Comparison of ENCODE assay signal across 15 cellular contexts in the genomic region with DNA sequence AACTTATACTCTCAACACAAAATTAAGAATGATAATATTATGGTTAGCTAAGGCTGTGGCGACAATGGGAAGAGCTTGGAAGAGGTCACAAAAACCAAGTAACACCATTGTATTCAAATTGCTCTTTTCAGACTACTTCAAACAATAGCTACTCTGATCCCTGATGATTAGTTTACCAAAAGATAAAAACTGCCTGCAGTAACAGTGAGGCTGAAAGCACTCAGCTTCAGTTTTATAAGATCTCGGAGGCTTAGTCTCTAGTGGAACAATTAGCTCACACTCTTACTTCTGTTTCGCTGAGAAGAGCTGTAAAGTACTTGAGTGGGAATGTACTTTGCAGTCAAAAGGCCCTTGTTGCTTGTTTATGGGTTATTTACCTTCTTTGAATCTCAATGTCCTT.
A peak's percentile ranks its signal among the peaks of the same experiment; 100 is the strongest.
DNase-seq lines count a peak whose midpoint lies in the region; TF ChIP-seq lines count a peak whose summit lies in the region.
"Had no signal": no experiment of that assay in that cellular context is flagged by ENCODE, and none has a peak within 500 bp of the region (broad histone marks: within the 10 kb centered on the region; RNA-seq: fewer than 3 reads in every experiment).

No MANE protein-coding gene starts in this region.

- H3K4me1 ChIP-seq in osteoblast (ENCODE audit: insufficient read depth, low read length) (no peaks in the 10 kb centered on the region), endodermal cell (ENCODE audit: control insufficient read depth, insufficient read depth, low read length) (peaks cover 2% of the 10 kb centered on the region)

- no peak overlapping the region for H3K9ac ChIP-seq in endodermal cell (ENCODE audit: extremely low read depth, low read length, poor library complexity, severe bottlenecking)

- H4K20me1 ChIP-seq in osteoblast (ENCODE audit: insufficient read depth, low read length), result no peaks in the 10 kb centered on the region

- H3K36me3 Mint-ChIP-seq in endodermal cell (ENCODE audit: low read depth), result no peaks in the 10 kb centered on the region
- no peaks in the 10 kb centered on the region for H3K36me3 Mint-ChIP-seq in activated naive CD8-positive, alpha-beta T cell treated with anti-CD3 and anti-CD28 coated beads for 36 hours
- H3K36me3 Mint-ChIP-seq: IgD-negative memory B cell had no signal

- H3K27me3 Mint-ChIP-seq in endodermal cell (ENCODE audit: insufficient read depth), result peaks cover 14% of the 10 kb centered on the region
- no peaks in the 10 kb centered on the region for H3K27me3 Mint-ChIP-seq in activated naive CD8-positive, alpha-beta T cell treated with anti-CD3 and anti-CD28 coated beads for 36 hours
- H3K27me3 Mint-ChIP-seq: IgD-negative memory B cell had no signal

- H3K27ac ChIP-seq in cingulate gyrus (ENCODE audit: low read depth, low read length) (peak overlapping the region; percentile 21), osteoblast (ENCODE audit: low read depth, low read length) (no peak overlapping the region), endodermal cell (ENCODE audit: low read depth, low read length) (no peak overlapping the region)

- no peak overlapping the region for H3K27ac Mint-ChIP-seq in endodermal cell
- H3K27ac Mint-ChIP-seq in activated naive CD8-positive, alpha-beta T cell treated with anti-CD3 and anti-CD28 coated beads for 36 hours, result no peak overlapping the region
- H3K27ac Mint-ChIP-seq: IgD-negative memory B cell had no signal

- no peaks in the 10 kb centered on the region for H3K27me3 ChIP-seq in osteoblast (ENCODE audit: insufficient read depth, low read length)
- H3K27me3 ChIP-seq in endodermal cell (ENCODE audit: control insufficient read depth, insufficient read depth, low read length, poor library complexity, severe bottlenecking), result no peaks in the 10 kb centered on the region

- WGBS in endodermal cell (ENCODE audit: insufficient coverage in 1 of 2, insufficient read length in 1 of 2), 2 experiments, result 40 to 83% methylated on average over 2 to 3 of the region's 3 CpGs

- H3K79me2 ChIP-seq in osteoblast (ENCODE audit: insufficient read depth, low read length), result no peaks in the 10 kb centered on the region

- H3K4me3 ChIP-seq in osteoblast (ENCODE audit: insufficient read depth, low read length) (no peak overlapping the region), endodermal cell (ENCODE audit: low read length) (no peak overlapping the region)

- H3K4me1 Mint-ChIP-seq in endodermal cell, result peaks cover 9% of the 10 kb centered on the region
- H3K4me1 Mint-ChIP-seq in activated naive CD8-positive, alpha-beta T cell treated with anti-CD3 and anti-CD28 coated beads for 36 hours, result no peaks in the 10 kb centered on the region
- H3K4me1 Mint-ChIP-seq: IgD-negative memory B cell had no signal

- DNase-seq in NCI-H1417 (lab: John Stamatoyannopoulos, UW), result peak in 2 of 3 experiments; percentile 42 to 47
- no peak for DNase-seq in NCI-H1417 treated with DMSO at 0.1 percent for 48 hours (lab: John Stamatoyannopoulos, UW)
- DNase-seq in NCI-H1105 treated with DMSO at 0.1 percent for 48 hours (lab: John Stamatoyannopoulos, UW), result peak; percentile 80
- no peak for DNase-seq in osteoblast (ENCODE audit: insufficient read length, low spot score, missing footprints)
- DNase-seq in endodermal cell, result no peak
- DNase-seq in activated naive CD8-positive, alpha-beta T cell treated with anti-CD3 and anti-CD28 coated beads for 36 hours, result no peak
- DNase-seq in activated CD4-positive, CD25-positive, alpha-beta regulatory T cell (lab: John Stamatoyannopoulos, UW), result no peak
- DNase-seq: 8988T, C1 segment of cervical spinal cord, DMS53, MV-4-11, NCI-H2171, NCI-H526 had no signal

- H3K9me3 ChIP-seq in osteoblast (ENCODE audit: low read depth, low read length), result no peaks in the 10 kb centered on the region
- H3K9me3 ChIP-seq in endodermal cell (ENCODE audit: control insufficient read depth, low read length), result no peaks in the 10 kb centered on the region

- H3K4me2 ChIP-seq in osteoblast (ENCODE audit: insufficient read depth, low read length), result no peak overlapping the region

- H3K4me3 Mint-ChIP-seq in endodermal cell, result no peak overlapping the region
- no peak overlapping the region for H3K4me3 Mint-ChIP-seq in activated naive CD8-positive, alpha-beta T cell treated with anti-CD3 and anti-CD28 coated beads for 36 hours
- H3K4me3 Mint-ChIP-seq: IgD-negative memory B cell had no signal

- no peaks in the 10 kb centered on the region for H3K9me3 Mint-ChIP-seq in endodermal cell
- H3K9me3 Mint-ChIP-seq in activated naive CD8-positive, alpha-beta T cell treated with anti-CD3 and anti-CD28 coated beads for 36 hours, result peaks cover 2% of the 10 kb centered on the region

- TF ChIP-seq CTCF in osteoblast (IDR thresholded peaks at IDR 0.05; ENCODE audit: extremely low read depth, low read depth, low read length) (no peak), endodermal cell (conservative IDR thresholded peaks at IDR 0.05) (no peak)

- H3K36me3 ChIP-seq in osteoblast (ENCODE audit: insufficient read depth, low read length) (no peaks in the 10 kb centered on the region), endodermal cell (ENCODE audit: control insufficient read depth, insufficient read depth, low read length) (no peaks in the 10 kb centered on the region)

- peak overlapping the region; percentile 78 for H2AFZ ChIP-seq in osteoblast (ENCODE audit: low read length)

Comparison
In these comparisons a context has a peak if more than half of its experiments do, and no peak if none do; other contexts are left out.
1. DNase-seq: peak in NCI-H1417 (2 of 3) and NCI-H1105 treated with DMSO at 0.1 percent for 48 hours (single experiment); none in NCI-H1417 treated with DMSO at 0.1 percent for 48 hours (single experiment), osteoblast (single experiment), endodermal cell (single experiment), activated naive CD8-positive, alpha-beta T cell treated with anti-CD3 and anti-CD28 coated beads for 36 hours (single experiment) and activated CD4-positive, CD25-positive, alpha-beta regulatory T cell (0 of 4).